6 cellular contexts compared by ENCODE assay signal in genomic region chr1:155174334-155175280, GRCh38. TPM values are rescaled to one million over a fixed set of nuclear protein-coding genes. Genes with fewer than 3 reads are reported as not detected.
DNase-seq lines count a peak whose midpoint lies in the region; ATAC-seq, FAIRE-seq and TF ChIP-seq lines count a peak whose summit lies in the region.

No MANE protein-coding gene starts in this region.

- no peak for ATAC-seq in HG03135 (IDR thresholded peaks at IDR 0.05; ENCODE audit: unreplicated experiment)

- H3K79me2 ChIP-seq in OCI-LY1 (ENCODE audit: insufficient read depth, low read length): no peaks in the 10 kb centered on the region

- peak overlapping the region; percentile 59 for H3K14ac ChIP-seq in neuronal stem cell (ENCODE audit: low read length)

- H3K18ac ChIP-seq in neuronal stem cell (ENCODE audit: low read length): peak overlapping the region; percentile 96

- peak overlapping the region; percentile 82 for H3K4me2 ChIP-seq in OCI-LY1 (ENCODE audit: low read length)
- peak overlapping the region; percentile 91 for H3K4me2 ChIP-seq in neuronal stem cell (ENCODE audit: insufficient read depth, low read length, poor library complexity, severe bottlenecking)

- no peaks in the 10 kb centered on the region for H3K27me3 ChIP-seq in OCI-LY1 (ENCODE audit: insufficient read depth, low read length)
- no peaks in the 10 kb centered on the region for H3K27me3 ChIP-seq in bronchial epithelial cell (ENCODE audit: control insufficient read depth, insufficient read depth, low read length)
- no peaks in the 10 kb centered on the region for H3K27me3 ChIP-seq in neuronal stem cell (ENCODE audit: control insufficient read depth in 3 of 3, insufficient read depth in 3 of 3, low read depth in 1 of 3, low read length in 3 of 3)

- H2BK12ac ChIP-seq in neuronal stem cell (ENCODE audit: low read length): peak overlapping the region; percentile 60

- no peaks in the 10 kb centered on the region for H3K9me2 ChIP-seq in OCI-LY1 (ENCODE audit: low read depth, low read length)

- H3K23ac ChIP-seq in neuronal stem cell (ENCODE audit: low read depth, low read length, poor library complexity): peak overlapping the region; percentile 25

- H2BK5ac ChIP-seq in neuronal stem cell (ENCODE audit: low read length): peak overlapping the region; percentile 98

- no peak overlapping the region for H4K91ac ChIP-seq in neuronal stem cell (ENCODE audit: low read depth, low read length, poor library complexity)

- H3K79me1 ChIP-seq in neuronal stem cell (ENCODE audit: low read depth, low read length): peaks cover 13% of the 10 kb centered on the region

- H3K9ac ChIP-seq in OCI-LY1 (ENCODE audit: low read length) (peak overlapping the region; percentile 97), neuronal stem cell (ENCODE audit: low read depth, low read length, poor library complexity) (peak overlapping the region; percentile 93)

- H3K9me3 ChIP-seq in OCI-LY1 (ENCODE audit: low read length) (no peaks in the 10 kb centered on the region), neuronal stem cell (replicated peaks in 1 of 2; ENCODE audit: control insufficient read depth in 2 of 2, insufficient read depth in 1 of 2, low read depth in 1 of 2, low read length in 2 of 2) (no peaks in the 10 kb centered on the region)

- peak overlapping the region; percentile 0 for H3K4ac ChIP-seq in neuronal stem cell (ENCODE audit: low read length)

- peak overlapping the region; percentile 81 for H2BK120ac ChIP-seq in neuronal stem cell (ENCODE audit: low read depth, low read length)

- H3K4me1 ChIP-seq in OCI-LY1 (ENCODE audit: insufficient read depth, low read length, severe bottlenecking) (peaks cover 28% of the 10 kb centered on the region), neuronal stem cell (ENCODE audit: control insufficient read depth in 2 of 2, insufficient read depth in 1 of 2, low read depth in 1 of 2, low read length in 2 of 2) (peaks cover 14 to 19% of the 10 kb centered on the region in 2 donors)

- FAIRE-seq in bronchial epithelial cell (lab: Jason Lieb, UNC): no peak

- no peak for TF ChIP-seq CTCF in OCI-LY1 (IDR thresholded peaks at IDR 0.05; ENCODE audit: low read length)
- no peak for TF ChIP-seq CTCF in bronchial epithelial cell (IDR thresholded peaks at IDR 0.05; ENCODE audit: insufficient read depth, low read length, severe bottlenecking)

- H2AFZ ChIP-seq in OCI-LY1 (ENCODE audit: low read length) (no peak overlapping the region), neuronal stem cell (ENCODE audit: low read length) (peak overlapping the region; percentile 91)

- WGBS in neuronal stem cell (ENCODE audit: extremely low coverage in 2 of 2, insufficient read length in 2 of 2, insufficient replicate concordance in 1 of 2), 2 donors: no CpG with 5 or more reads among the region's 35 CpGs

- H3K36me3 ChIP-seq in OCI-LY1 (ENCODE audit: insufficient read depth, low read length) (peaks cover 14% of the 10 kb centered on the region), bronchial epithelial cell (ENCODE audit: control insufficient read depth, insufficient read depth, low read length) (peaks cover under 1% of the 10 kb centered on the region), neuronal stem cell (replicated peaks in 1 of 2; ENCODE audit: control insufficient read depth in 2 of 2, insufficient read depth in 2 of 2, low read length in 2 of 2) (peaks cover 31 to 41% of the 10 kb centered on the region in 2 donors)

- H2AK5ac ChIP-seq in neuronal stem cell (ENCODE audit: low read depth, low read length): peak overlapping the region; percentile 98

- peaks cover 4% of the 10 kb centered on the region; the same call in 1 of the 2 replicates for H3F3A ChIP-seq in OCI-LY1 (ENCODE audit: insufficient read depth, low read length)

- DNase-seq in DMS53 (lab: John Stamatoyannopoulos, UW) (peak; percentile 89), bronchial epithelial cell (ENCODE audit: low read depth) (no peak), neuronal stem cell (ENCODE audit: low spot score) (peak; percentile 62), NOMO-1 treated with DMSO at 0.1 percent for 48 hours (lab: John Stamatoyannopoulos, UW; ENCODE audit: unreplicated experiment) (no peak)

- no peak overlapping the region for H4K8ac ChIP-seq in neuronal stem cell (ENCODE audit: low read depth, low read length)

- H3K27ac ChIP-seq in OCI-LY1 (ENCODE audit: low read depth, low read length, poor library complexity, severe bottlenecking) (peak overlapping the region; percentile 24), neuronal stem cell (replicated peaks; ENCODE audit: low read length) (peak overlapping the region; percentile 73)

- peak overlapping the region; percentile 98 for H2BK15ac ChIP-seq in neuronal stem cell (ENCODE audit: low read length)

- H4K20me1 ChIP-seq in OCI-LY1 (ENCODE audit: insufficient read depth, low read length): no peaks in the 10 kb centered on the region

- H3K4me3 ChIP-seq in OCI-LY1 (ENCODE audit: low read depth, low read length, poor library complexity, severe bottlenecking) (peak overlapping the region; percentile 89), bronchial epithelial cell (ENCODE audit: low read depth, low read length) (peak overlapping the region; percentile 76), neuronal stem cell (ENCODE audit: low read length in 2 of 2) (peak overlapping the region; percentile 77 to 88)

RNA-seq across cellular contexts. Expression of gene TRIM46, which starts 1.0 kb away (rescaled TPM):
- total RNA-seq in bronchial epithelial cell: 0.26 and 0.64 TPM in 2 replicates
- polyA plus RNA-seq in neuronal stem cell (2013, experiment 1 of 2): 7.5 TPM
- 7.4 TPM for polyA plus RNA-seq in neuronal stem cell (2013, experiment 2 of 2)

RNA-seq across cellular contexts. Expression of gene KRTCAP2, which starts 1.5 kb away (rescaled TPM):
- 76.3 and 133 TPM in 2 replicates for total RNA-seq in bronchial epithelial cell
- polyA plus RNA-seq in neuronal stem cell (2013, experiment 1 of 2): 210 TPM
- 197 TPM for polyA plus RNA-seq in neuronal stem cell (2013, experiment 2 of 2)

RNA-seq across cellular contexts. Expression of gene THBS3, which starts 33.1 kb away (rescaled TPM):
- total RNA-seq in bronchial epithelial cell: 16.3 and 19.6 TPM in 2 replicates
- 25.0 TPM for polyA plus RNA-seq in neuronal stem cell (2013, experiment 1 of 2)
- polyA plus RNA-seq in neuronal stem cell (2013, experiment 2 of 2): 25.1 TPM

RNA-seq across cellular contexts. Expression of gene MTX1, which starts 33.9 kb away (rescaled TPM):
- total RNA-seq in bronchial epithelial cell: 48.4 and 49.5 TPM in 2 replicates
- 28.8 TPM for polyA plus RNA-seq in neuronal stem cell (2013, experiment 1 of 2)
- polyA plus RNA-seq in neuronal stem cell (2013, experiment 2 of 2): 29.5 TPM

RNA-seq across cellular contexts. Expression of gene DPM3, which starts 34.3 kb away (rescaled TPM):
- total RNA-seq in bronchial epithelial cell: 37.4 and 43.5 TPM in 2 replicates
- polyA plus RNA-seq in neuronal stem cell (2013, experiment 1 of 2): 309 TPM
- polyA plus RNA-seq in neuronal stem cell (2013, experiment 2 of 2): 297 TPM

Comparison
In these comparisons a context has a peak if more than half of its experiments do, and no peak if none do; other contexts are left out.
1. DNase-seq: peak in DMS53 (single experiment) and neuronal stem cell (single experiment); none in bronchial epithelial cell (single experiment) and NOMO-1 treated with DMSO at 0.1 percent for 48 hours (single experiment).
2. Peak in every context shown above with its lines, with median percentiles within 50 percentile points of each other: H3K4me3 ChIP-seq.